Comparison of ENCODE assay signal across 21 cellular contexts in genomic region chr11:133040289-133040893, GRCh38.
A peak's percentile ranks its signal among the peaks of the same experiment; 100 is the strongest.
DNase-seq lines count a peak whose midpoint lies in the region; ATAC-seq, FAIRE-seq and TF ChIP-seq lines count a peak whose summit lies in the region.
"Had no signal": no experiment of that assay in that cellular context is flagged by ENCODE, and none has a peak within 500 bp of the region (broad histone marks: within the 10 kb centered on the region; RNA-seq: fewer than 3 reads in every experiment).

No MANE protein-coding gene starts in this region.

- no peak for ATAC-seq in GM18867 (IDR thresholded peaks at IDR 0.05; ENCODE audit: unreplicated experiment)
- ATAC-seq: HepG2; Right ventricle myocardium inferior; stimulated activated naive CD8-positive, alpha-beta T cell treated with anti-CD3 and anti-CD28 coated beads, Interleukin-15, amount 100 ng/mL, for 72 hours had no signal

- H2AFZ ChIP-seq in astrocyte (ENCODE audit: low read depth, low read length), result peak overlapping the region; percentile 7

- peaks cover 16% of the 10 kb centered on the region for H3K4me1 Mint-ChIP-seq in astrocyte (ENCODE audit: low read depth, unreplicated experiment)
- peaks cover 6% of the 10 kb centered on the region for H3K4me1 Mint-ChIP-seq in osteocyte (ENCODE audit: unreplicated experiment)
- H3K4me1 Mint-ChIP-seq: stimulated activated naive CD8-positive, alpha-beta T cell treated with anti-CD3 and anti-CD28 coated beads, Interleukin-15, amount 100 ng/mL, for 72 hours had no signal

- peak; percentile 69 for FAIRE-seq in astrocyte (lab: Jason Lieb, UNC)
- FAIRE-seq: D721Med, HepG2 had no signal

- H3K9me3 Mint-ChIP-seq in astrocyte (ENCODE audit: unreplicated experiment) (no peaks in the 10 kb centered on the region), osteocyte (ENCODE audit: unreplicated experiment) (no peaks in the 10 kb centered on the region)
- H3K9me3 Mint-ChIP-seq: stimulated activated naive CD8-positive, alpha-beta T cell treated with anti-CD3 and anti-CD28 coated beads, Interleukin-15, amount 100 ng/mL, for 72 hours; T-helper 1 cell treated with Interleukin-12 subunit alpha and Interleukin-12 subunit beta and Interleukin-4 antibody, amounts not matched to agents 30 μg/mL and 1 μg/mL, for 36 hours had no signal

- TF ChIP-seq CTCF in astrocyte (IDR thresholded peaks at IDR 0.05; ENCODE audit: insufficient read depth, low read depth, low read length) (no peak), kidney epithelial cell (IDR thresholded peaks at IDR 0.05; ENCODE audit: insufficient read depth, low read length, poor library complexity, severe bottlenecking) (no peak), osteocyte (IDR thresholded peaks at IDR 0.05) (no peak)

- H3K4me3 ChIP-seq in HUES48 (ENCODE audit: low read depth, low read length) (no peak overlapping the region), astrocyte (ENCODE audit: insufficient read depth, low read depth, low read length) (no peak overlapping the region), kidney epithelial cell (ENCODE audit: low read depth, low read length) (no peak overlapping the region)
- H3K4me3 ChIP-seq: dorsolateral prefrontal cortex had no signal

- H3K9ac ChIP-seq in HUES48 (ENCODE audit: low read depth, low read length) (no peak overlapping the region), astrocyte (ENCODE audit: low read length) (no peak overlapping the region)

- H3K27ac ChIP-seq in HUES48 (ENCODE audit: low read depth, low read length) (peak overlapping the region; percentile 37), astrocyte (ENCODE audit: low read depth, low read length) (no peak overlapping the region)
- H3K27ac ChIP-seq: brain microvascular endothelial cell, dorsolateral prefrontal cortex had no signal

- H3K27me3 ChIP-seq in HUES48 (ENCODE audit: control insufficient read depth, insufficient read depth, low read length) (no peaks in the 10 kb centered on the region), astrocyte (ENCODE audit: insufficient read depth, low read length) (peaks cover under 1% of the 10 kb centered on the region), kidney epithelial cell (ENCODE audit: control insufficient read depth, insufficient read depth, low read length) (no peaks in the 10 kb centered on the region)
- H3K27me3 ChIP-seq: brain microvascular endothelial cell had no signal

- H3K4me3 Mint-ChIP-seq in astrocyte (ENCODE audit: unreplicated experiment), result no peak overlapping the region
- no peak overlapping the region for H3K4me3 Mint-ChIP-seq in osteocyte (ENCODE audit: unreplicated experiment)
- H3K4me3 Mint-ChIP-seq: activated naive CD4-positive, alpha-beta T cell treated with anti-CD3 and anti-CD28 coated beads for 36 hours; stimulated activated naive CD8-positive, alpha-beta T cell treated with anti-CD3 and anti-CD28 coated beads, Interleukin-15, amount 100 ng/mL, for 72 hours; T-helper 1 cell treated with Interleukin-12 subunit alpha and Interleukin-12 subunit beta and Interleukin-4 antibody, amounts not matched to agents 30 μg/mL and 1 μg/mL, for 36 hours had no signal

- no peaks in the 10 kb centered on the region for H3K36me3 ChIP-seq in HUES48 (ENCODE audit: control insufficient read depth, insufficient read depth, low read length)
- no peaks in the 10 kb centered on the region for H3K36me3 ChIP-seq in astrocyte (ENCODE audit: insufficient read depth, low read length)
- no peaks in the 10 kb centered on the region for H3K36me3 ChIP-seq in kidney epithelial cell (ENCODE audit: control insufficient read depth, insufficient read depth, low read length)
- H3K36me3 ChIP-seq: brain microvascular endothelial cell had no signal

- DNase-seq in COLO668 (lab: John Stamatoyannopoulos, UW; ENCODE audit: unreplicated experiment) (peak; percentile 20), astrocyte (ENCODE audit: low read depth) (peak; percentile 51), kidney epithelial cell (ENCODE audit: low read depth) (peak; percentile 7), osteocyte (ENCODE audit: extremely low spot score, unreplicated experiment) (no peak), NCI-H2029 treated with DMSO at 0.1 percent for 48 hours (lab: John Stamatoyannopoulos, UW) (no peak)
- no peak for DNase-seq in activated CD4-positive, alpha-beta T cell treated with anti-CD3 and anti-CD28 coated beads for 4 hours
- DNase-seq: activated CD4-positive, CD25-positive, alpha-beta regulatory T cell; activated CD8-positive, alpha-beta memory T cell treated with anti-CD3 and anti-CD28 coated beads, Interleukin-2, amount 50 U/mL, for 4 hours; activated naive CD4-positive, alpha-beta T cell treated with anti-CD3 and anti-CD28 coated beads for 36 hours; brain microvascular endothelial cell; dorsolateral prefrontal cortex; hippocampal formation; posterior cingulate gyrus; stimulated activated CD4-positive, alpha-beta T cell treated with anti-CD3 and anti-CD28 coated beads, Interleukin-12 subunit alpha, Interleukin-12 subunit beta, amount 100 ng/mL, for 4 hours; stimulated activated naive CD8-positive, alpha-beta T cell treated with anti-CD3 and anti-CD28 coated beads, Interleukin-15, amount 100 ng/mL, for 72 hours had no signal

- H3K9me3 ChIP-seq in HUES48 (ENCODE audit: control insufficient read depth, insufficient read depth, low read length) (no peaks in the 10 kb centered on the region), astrocyte (ENCODE audit: insufficient read depth, low read depth, low read length) (no peaks in the 10 kb centered on the region)

- H3K4me1 ChIP-seq in HUES48 (ENCODE audit: control insufficient read depth, insufficient read depth, low read length) (peaks cover 7% of the 10 kb centered on the region), astrocyte (ENCODE audit: insufficient read depth, low read length) (peaks cover 8% of the 10 kb centered on the region)

- no peaks in the 10 kb centered on the region for H3K79me2 ChIP-seq in astrocyte (ENCODE audit: insufficient read depth, low read length)

- H4K20me1 ChIP-seq in astrocyte (ENCODE audit: insufficient read depth, low read length), result no peaks in the 10 kb centered on the region

- H3K27me3 Mint-ChIP-seq in astrocyte (ENCODE audit: low read depth, unreplicated experiment) (peaks cover 23% of the 10 kb centered on the region), osteocyte (ENCODE audit: unreplicated experiment) (no peaks in the 10 kb centered on the region)

- H3K4me2 ChIP-seq in astrocyte (ENCODE audit: low read length), result peak overlapping the region; percentile 55

- no peaks in the 10 kb centered on the region for H3K36me3 Mint-ChIP-seq in astrocyte (ENCODE audit: low read depth, unreplicated experiment)
- no peaks in the 10 kb centered on the region for H3K36me3 Mint-ChIP-seq in osteocyte (ENCODE audit: unreplicated experiment)

- H3K27ac Mint-ChIP-seq in astrocyte (ENCODE audit: unreplicated experiment) (peak overlapping the region; percentile 75), osteocyte (ENCODE audit: unreplicated experiment) (no peak overlapping the region)
- H3K27ac Mint-ChIP-seq: activated naive CD4-positive, alpha-beta T cell treated with anti-CD3 and anti-CD28 coated beads for 36 hours; stimulated activated naive CD8-positive, alpha-beta T cell treated with anti-CD3 and anti-CD28 coated beads, Interleukin-15, amount 100 ng/mL, for 72 hours; T-helper 1 cell treated with Interleukin-12 subunit alpha and Interleukin-12 subunit beta and Interleukin-4 antibody, amounts not matched to agents 30 μg/mL and 1 μg/mL, for 36 hours had no signal

Comparison
In these comparisons a context has a peak if more than half of its experiments do, and no peak if none do; other contexts are left out.
1. DNase-seq: peak in COLO668 (single experiment), astrocyte (single experiment) and kidney epithelial cell (single experiment); none in osteocyte (single experiment), NCI-H2029 treated with DMSO at 0.1 percent for 48 hours (single experiment) and activated CD4-positive, alpha-beta T cell treated with anti-CD3 and anti-CD28 coated beads for 4 hours (0 of 2).